13 cellular contexts compared by ENCODE assay signal in the genomic region with DNA sequence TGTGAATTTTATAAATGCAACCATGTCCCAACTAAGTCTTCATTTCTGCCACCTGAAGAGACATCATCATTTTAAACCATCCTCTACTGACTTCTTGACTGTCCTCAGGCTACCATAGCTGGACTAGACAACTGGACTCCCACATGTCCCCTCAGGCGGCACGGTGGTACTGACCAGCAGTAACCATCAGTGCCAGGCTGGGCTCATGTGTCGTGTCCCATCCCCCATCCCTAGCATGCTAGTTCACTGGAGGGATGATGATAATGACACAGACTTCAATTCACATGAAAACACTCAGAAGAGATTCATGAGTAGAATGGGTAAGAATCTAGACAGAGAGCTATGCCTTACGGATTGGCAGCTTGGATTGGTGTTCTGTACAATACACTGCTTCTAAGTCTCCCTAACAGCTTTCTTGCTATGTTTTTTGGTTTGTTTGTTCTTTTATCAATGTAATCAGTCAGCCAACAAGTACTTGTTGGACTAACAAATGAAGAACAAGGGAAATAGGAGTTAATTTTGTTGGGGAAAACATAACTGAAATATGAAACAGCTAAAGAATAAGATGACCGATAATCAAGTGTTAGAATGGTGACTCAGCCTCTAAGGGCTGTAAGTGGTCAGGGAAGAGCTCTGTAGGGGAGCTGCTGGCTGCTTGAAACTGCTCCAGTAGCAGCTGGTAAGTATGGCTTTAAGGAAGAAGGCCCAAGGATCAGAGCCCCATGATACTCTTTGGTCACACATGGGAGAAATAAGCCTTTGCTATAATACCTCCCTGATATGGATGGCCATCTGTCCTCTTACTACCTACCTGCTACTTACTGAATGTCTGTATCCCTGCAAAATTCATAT. TPM values are rescaled to one million over a fixed set of nuclear protein-coding genes. Genes with fewer than 3 reads are reported as not detected.
DNase-seq lines count a peak whose midpoint lies in the region; ATAC-seq and TF ChIP-seq lines count a peak whose summit lies in the region.
"Had no signal": no experiment of that assay in that cellular context is flagged by ENCODE, and none has a peak within 500 bp of the region (broad histone marks: within the 10 kb centered on the region; RNA-seq: fewer than 3 reads in every experiment).

No MANE protein-coding gene starts in this region.

- H3K27me3 ChIP-seq in prostate gland (replicated peaks; ENCODE audit: insufficient read depth), result no peaks in the 10 kb centered on the region

- no peak for TF ChIP-seq POLR2A in prostate gland (IDR thresholded peaks at IDR 0.05)

- TF ChIP-seq CTCF in fibroblast of mammary gland (conservative IDR thresholded peaks at IDR 0.05; ENCODE audit: control insufficient read depth, insufficient read depth, low read depth, low read length), result no peak
- no peak for TF ChIP-seq CTCF in prostate gland (IDR thresholded peaks at IDR 0.05)

- no peaks in the 10 kb centered on the region for H3K9me3 ChIP-seq in prostate gland

- intact Hi-C loops in prostate gland (cut with DNase I), result no loop called here

- H3K27ac ChIP-seq in prostate gland, result no peak overlapping the region
- H3K27ac ChIP-seq: coronary artery had no signal

- H3K4me1 ChIP-seq in prostate gland (replicated peaks), result no peaks in the 10 kb centered on the region

- H3K4me3 ChIP-seq in fibroblast of mammary gland (ENCODE audit: control insufficient read depth, low read depth, low read length) (no peak overlapping the region), prostate gland (no peak overlapping the region)
- H3K4me3 ChIP-seq: coronary artery had no signal

- no peaks in the 10 kb centered on the region for H3K36me3 ChIP-seq in prostate gland

- WGBS in prostate gland, result 85% methylated on average over 5 of the region's 5 CpGs

- DNase-seq in ELR (ENCODE audit: low read depth) (peak; percentile 54), OCI-M1 (lab: John Stamatoyannopoulos, UW) (peak; percentile 21), fibroblast of mammary gland (ENCODE audit: low read depth) (peak; percentile 75), putamen (ENCODE audit: low spot score) (peak; percentile 58), Kasumi-1 (lab: John Stamatoyannopoulos, UW) (no peak), prostate gland (ENCODE audit: low spot score) (no peak)
- no peak for DNase-seq in stimulated activated CD4-positive, alpha-beta T cell treated with anti-CD3 and anti-CD28 coated beads, Interleukin-4, amount 100 ng/mL, for 4 hours
- DNase-seq: activated CD4-positive, alpha-beta T cell treated with anti-CD3 and anti-CD28 coated beads for 36 hours; NCI-H526; SW 1271 had no signal

- no peak for ATAC-seq in GM21786 (IDR thresholded peaks at IDR 0.05; ENCODE audit: unreplicated experiment)
- ATAC-seq: activated CD4-positive, alpha-beta T cell treated with anti-CD3 and anti-CD28 coated beads for 36 hours had no signal

RNA-seq across cellular contexts. Expression of a gene that starts 10.3 kb away (rescaled TPM):
- 10 to 100 TPM; 13.8 to 20.4 TPM for total RNA-seq in prostate gland

RNA-seq across cellular contexts. Expression of a gene that starts 53.6 kb away (rescaled TPM):
- 1 to 10 TPM; 2.2 to 5.8 TPM for total RNA-seq in prostate gland
- total RNA-seq: progenitor cell of endocrine pancreas had no signal

Comparison
In these comparisons a context has a peak if more than half of its experiments do, and no peak if none do; other contexts are left out.
1. DNase-seq: peak in ELR (single experiment), OCI-M1 (single experiment), fibroblast of mammary gland (single experiment) and putamen (single experiment); none in Kasumi-1 (0 of 2), prostate gland (single experiment) and stimulated activated CD4-positive, alpha-beta T cell treated with anti-CD3 and anti-CD28 coated beads, Interleukin-4, amount 100 ng/mL, for 4 hours (0 of 2).